In the genomic region with DNA sequence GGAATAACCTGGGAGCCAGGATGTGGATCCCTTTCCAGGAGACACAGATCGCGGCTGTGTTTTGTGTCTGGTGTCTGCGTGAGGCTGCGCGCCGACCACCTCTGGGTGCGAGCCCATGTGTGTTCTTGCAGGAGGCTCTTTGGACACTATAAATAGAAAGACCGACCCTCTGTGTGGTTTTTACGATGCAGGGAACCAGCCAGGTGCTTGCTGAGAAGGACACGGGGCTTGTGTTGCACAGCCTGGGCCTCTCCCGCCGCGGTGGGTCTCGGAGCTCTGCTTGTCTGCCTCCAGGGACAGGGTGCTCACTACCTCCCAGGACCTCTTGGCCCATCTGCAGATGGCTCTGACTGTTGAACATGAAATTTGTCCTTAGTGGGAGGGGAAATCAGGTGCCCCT, we compare ENCODE assay signal across 11 cellular contexts. TPM values are rescaled to one million over a fixed set of nuclear protein-coding genes. Genes with fewer than 3 reads are reported as not detected.
DNase-seq lines count a peak whose midpoint lies in the region; TF ChIP-seq lines count a peak whose summit lies in the region.
"Had no signal": no experiment of that assay in that cellular context is flagged by ENCODE, and none has a peak within 500 bp of the region (broad histone marks: within the 10 kb centered on the region; RNA-seq: fewer than 3 reads in every experiment).

No MANE protein-coding gene starts in this region.

- no peaks in the 10 kb centered on the region for H3K9me3 Mint-ChIP-seq in progenitor cell of endocrine pancreas (ENCODE audit: low read depth)

- H3K4me1 Mint-ChIP-seq in progenitor cell of endocrine pancreas (ENCODE audit: low read depth) = peaks cover 2% of the 10 kb centered on the region

- H3K4me3 ChIP-seq in SK-N-MC (peak overlapping the region; percentile 42; the same call in 1 of the 2 replicates), epithelial cell of proximal tubule (ENCODE audit: low read depth, low read length) (peak overlapping the region; percentile 7)
- H3K4me3 ChIP-seq: upper lobe of left lung had no signal

- no peaks in the 10 kb centered on the region for H3K36me3 Mint-ChIP-seq in progenitor cell of endocrine pancreas (ENCODE audit: insufficient read depth)

- peaks cover 66% of the 10 kb centered on the region for H3K27me3 Mint-ChIP-seq in progenitor cell of endocrine pancreas

- peak; percentile 51 for DNase-seq in NCI-H748 (lab: John Stamatoyannopoulos, UW; ENCODE audit: unreplicated experiment)
- DNase-seq in NCI-H748 treated with DMSO at 0.1 percent for 48 hours (lab: John Stamatoyannopoulos, UW) = no peak
- no peak for DNase-seq in SK-N-MC (ENCODE audit: low read depth, low spot score)
- DNase-seq in epithelial cell of proximal tubule (ENCODE audit: low read depth) = no peak
- DNase-seq in progenitor cell of endocrine pancreas (ENCODE audit: low spot score, unreplicated experiment) = no peak
- DNase-seq in stimulated activated CD4-positive, alpha-beta T cell treated with anti-CD3 and anti-CD28 coated beads, Interleukin-4, amount 100 ng/mL, for 1 hour = no peak
- DNase-seq in NCI-H2081 (lab: John Stamatoyannopoulos, UW) = no peak
- DNase-seq in HT-29 (ENCODE audit: low spot score) = no peak
- DNase-seq: NCI-H1436 treated with DMSO at 0.1 percent for 48 hours had no signal

- no peaks in the 10 kb centered on the region for H3K9me3 ChIP-seq in SK-N-MC (ENCODE audit: low read depth, low read length)
- H3K9me3 ChIP-seq: upper lobe of left lung had no signal

- no peak overlapping the region for H3K9ac ChIP-seq in SK-N-MC (ENCODE audit: insufficient read length)

- H3K27ac Mint-ChIP-seq in progenitor cell of endocrine pancreas = no peak overlapping the region

- no peak overlapping the region for H3K27ac ChIP-seq in SK-N-MC
- H3K27ac ChIP-seq: 22Rv1, upper lobe of left lung had no signal

- no peaks in the 10 kb centered on the region for H3K36me3 ChIP-seq in SK-N-MC (ENCODE audit: insufficient read depth, low read length)
- H3K36me3 ChIP-seq: upper lobe of left lung had no signal

- peak overlapping the region; percentile 64 for H3K4me3 Mint-ChIP-seq in progenitor cell of endocrine pancreas (ENCODE audit: low read depth)

- TF ChIP-seq CTCF in epithelial cell of proximal tubule (conservative IDR thresholded peaks at IDR 0.05; ENCODE audit: low read depth, low read length) (no peak), progenitor cell of endocrine pancreas (IDR thresholded peaks at IDR 0.05; ENCODE audit: unreplicated experiment) (no peak)

RNA-seq across cellular contexts. Expression of a gene that starts 0.5 kb away (rescaled TPM):
- total RNA-seq in epithelial cell of proximal tubule = 0.40 and 0.58 TPM in 2 replicates
- total RNA-seq in progenitor cell of endocrine pancreas = 1.0 and 1.6 TPM in 2 replicates
- total RNA-seq in HT-29 (2014; rRNA removed; shearing (Covaris generic)) = not detected in 2 replicates

RNA-seq across cellular contexts. Expression of a gene that starts 22.4 kb away (rescaled TPM):
- 19.5 and 26.1 TPM in 2 replicates for total RNA-seq in epithelial cell of proximal tubule
- total RNA-seq in progenitor cell of endocrine pancreas = 49.4 and 50.3 TPM in 2 replicates
- total RNA-seq in HT-29 (2014; rRNA removed; shearing (Covaris generic)) = 17.1 and 17.9 TPM in 2 replicates

RNA-seq across cellular contexts. Expression of a gene that starts 25.9 kb away (rescaled TPM):
- total RNA-seq in epithelial cell of proximal tubule (22.9 and 24.2 TPM in 2 replicates), progenitor cell of endocrine pancreas (4.6 and 5.5 TPM in 2 replicates)
- total RNA-seq in HT-29 (2014; rRNA removed; shearing (Covaris generic)) = 24.7 and 28.9 TPM in 2 replicates

RNA-seq across cellular contexts. Expression of a gene that starts 53.4 kb away (rescaled TPM):
- 4.7 and 5.5 TPM in 2 replicates for total RNA-seq in epithelial cell of proximal tubule
- 25.4 and 27.7 TPM in 2 replicates for total RNA-seq in progenitor cell of endocrine pancreas
- total RNA-seq in HT-29 (2014; rRNA removed; shearing (Covaris generic)) = 7.7 and 9.8 TPM in 2 replicates
